17 cellular contexts compared by ENCODE assay signal in the genomic region with DNA sequence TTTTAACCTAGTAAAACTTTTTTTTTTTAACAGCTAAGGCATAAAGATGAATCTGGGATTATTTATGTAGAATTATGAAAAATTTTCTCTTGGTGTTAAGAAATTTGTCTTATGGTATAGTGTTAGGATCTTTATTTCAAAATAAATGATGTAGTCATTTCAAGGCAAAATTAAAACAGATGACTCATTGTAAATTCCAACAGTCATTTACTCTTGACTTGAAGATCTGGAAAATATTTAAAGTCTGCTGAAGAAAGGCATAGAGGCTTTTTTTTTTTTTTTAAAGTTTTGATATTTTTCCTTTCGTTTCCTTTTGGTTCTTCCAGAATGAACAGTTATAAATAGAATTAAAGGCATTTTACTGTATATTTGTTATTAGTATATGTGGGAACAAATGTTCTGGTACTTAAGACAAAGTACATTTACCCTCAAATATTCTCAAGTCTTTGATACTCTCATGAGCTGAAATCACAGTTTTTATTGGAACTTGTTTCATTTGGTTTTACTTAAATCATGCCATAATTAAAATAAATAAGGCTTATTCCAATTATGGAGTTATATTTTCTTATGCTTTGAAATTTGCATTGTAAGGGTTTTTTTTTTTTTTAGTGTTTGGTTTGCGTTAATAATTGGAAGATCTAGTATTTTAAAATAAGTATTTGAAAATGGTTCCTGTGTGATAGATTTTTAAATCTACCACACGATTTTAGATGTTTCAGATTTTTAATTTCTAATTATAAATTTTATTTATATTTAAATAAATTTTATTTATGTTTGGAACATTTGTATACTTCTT. TPM values are rescaled to one million over a fixed set of nuclear protein-coding genes. Genes with fewer than 3 reads are reported as not detected.
DNase-seq lines count a peak whose midpoint lies in the region; ATAC-seq, FAIRE-seq and TF ChIP-seq lines count a peak whose summit lies in the region.
"Had no signal": no experiment of that assay in that cellular context is flagged by ENCODE, and none has a peak within 500 bp of the region (broad histone marks: within the 10 kb centered on the region; RNA-seq: fewer than 3 reads in every experiment).

No MANE protein-coding gene starts in this region.

- peaks cover 11% of the 10 kb centered on the region for H3K4me1 ChIP-seq in SJSA1 (replicated peaks)
- H3K4me1 ChIP-seq in endothelial cell of umbilical vein (ENCODE audit: control insufficient read depth, extremely low read depth, insufficient read depth, low read length): peaks cover 5% of the 10 kb centered on the region
- H3K4me1 ChIP-seq in sigmoid colon: peaks cover 0 to 9% (median 5%) of the 10 kb centered on the region in 4 donors
- H3K4me1 ChIP-seq in thyroid gland: no peaks in the 10 kb centered on the region
- H3K4me1 ChIP-seq: uterus had no signal

- no peaks in the 10 kb centered on the region for H3K9me3 Mint-ChIP-seq in activated CD4-positive, alpha-beta memory T cell treated with anti-CD3 and anti-CD28 coated beads for 36 hours
- no peaks in the 10 kb centered on the region for H3K9me3 Mint-ChIP-seq in activated CD4-positive, alpha-beta memory T cell treated with anti-CD3 and anti-CD28 coated beads, Interleukin-2, amount 10 ng/mL, durations not matched to agents 7 days and 5 days
- H3K9me3 Mint-ChIP-seq: WTC11 had no signal

- H3K4me2 ChIP-seq in endothelial cell of umbilical vein (ENCODE audit: insufficient read depth, low read length): no peak overlapping the region

- dilution Hi-C loops in endothelial cell of umbilical vein (cut with MboI; ENCODE audit: extremely low pct_ligation_motif_present, low sequenced_read_pairs): no loop called here

- peak overlapping the region; percentile 30 for H3K27ac Mint-ChIP-seq in activated CD4-positive, alpha-beta memory T cell treated with anti-CD3 and anti-CD28 coated beads for 36 hours
- no peak overlapping the region for H3K27ac Mint-ChIP-seq in activated CD4-positive, alpha-beta memory T cell treated with anti-CD3 and anti-CD28 coated beads, Interleukin-2, amount 10 ng/mL, durations not matched to agents 7 days and 5 days
- H3K27ac Mint-ChIP-seq: WTC11 had no signal

- no peak for TF ChIP-seq POLR2A in endothelial cell of umbilical vein (IDR thresholded peaks at IDR 0.05; ENCODE audit: low read depth, low read length)
- no peak for TF ChIP-seq POLR2A in sigmoid colon (IDR thresholded peaks at IDR 0.05)
- no peak for TF ChIP-seq POLR2A in thyroid gland (IDR thresholded peaks at IDR 0.05)

- no peak for TF ChIP-seq EP300 in sigmoid colon (IDR thresholded peaks at IDR 0.05)

- H3K36me3 Mint-ChIP-seq in activated CD4-positive, alpha-beta memory T cell treated with anti-CD3 and anti-CD28 coated beads for 36 hours: peaks cover 38% of the 10 kb centered on the region
- H3K36me3 Mint-ChIP-seq in activated CD4-positive, alpha-beta memory T cell treated with anti-CD3 and anti-CD28 coated beads, Interleukin-2, amount 10 ng/mL, durations not matched to agents 7 days and 5 days (ENCODE audit: low read depth): peaks cover 37% of the 10 kb centered on the region

- 54 to 60% methylated on average over 3 of the region's 3 CpGs for WGBS in sigmoid colon, 2 donors
- 45 to 54% methylated on average over 3 of the region's 3 CpGs for WGBS in thyroid gland, 2 donors

- no peak overlapping the region for H2AFZ ChIP-seq in endothelial cell of umbilical vein (ENCODE audit: low read depth, low read length)

- CTCF ChIA-PET in activated CD4-positive, alpha-beta memory T cell treated with anti-CD3 and anti-CD28 coated beads for 36 hours (lab: Charles Lee): no interaction called here
- CTCF ChIA-PET in activated CD4-positive, alpha-beta memory T cell treated with anti-CD3 and anti-CD28 coated beads, Interleukin-2, amount 10 ng/mL, durations not matched to agents 7 days and 5 days (lab: Charles Lee): no interaction called here
- CTCF ChIA-PET in endothelial cell of umbilical vein (lab: Charles Lee): no interaction called here

- H3K9me1 ChIP-seq in endothelial cell of umbilical vein (replicated peaks; ENCODE audit: control insufficient read depth, extremely low read depth, insufficient read depth, low read length): no peaks in the 10 kb centered on the region

- H3K4me1 Mint-ChIP-seq in activated CD4-positive, alpha-beta memory T cell treated with anti-CD3 and anti-CD28 coated beads for 36 hours (ENCODE audit: low read depth): peaks cover 33% of the 10 kb centered on the region
- peaks cover 26% of the 10 kb centered on the region for H3K4me1 Mint-ChIP-seq in activated CD4-positive, alpha-beta memory T cell treated with anti-CD3 and anti-CD28 coated beads, Interleukin-2, amount 10 ng/mL, durations not matched to agents 7 days and 5 days
- H3K4me1 Mint-ChIP-seq: WTC11 had no signal

- intact Hi-C loops in activated CD4-positive, alpha-beta memory T cell treated with anti-CD3 and anti-CD28 coated beads for 36 hours (cut with micrococcal nuclease): loop anchor here (2.0 kb wide), 1 partner anchor 66 kb away; no protein-coding TSS in a partner anchor
- intact Hi-C loops in endothelial cell of umbilical vein (cut with micrococcal nuclease) (no loop called here), sigmoid colon (cut with DNase I) (no loop called here), thyroid gland (cut with DNase I) (no loop called here)

- peaks cover 51% of the 10 kb centered on the region for H3K36me3 ChIP-seq in SJSA1
- peaks cover 3 to 19% of the 10 kb centered on the region in 2 experiments for H3K36me3 ChIP-seq in endothelial cell of umbilical vein (ENCODE audit: control insufficient read depth in 2 of 2, extremely low read depth in 1 of 2, insufficient read depth in 2 of 2, low read length in 2 of 2)
- peaks cover 0 to 18% (median 2%) of the 10 kb centered on the region in 4 donors for H3K36me3 ChIP-seq in sigmoid colon
- no peaks in the 10 kb centered on the region for H3K36me3 ChIP-seq in thyroid gland
- H3K36me3 ChIP-seq: ovary had no signal

- no peak overlapping the region for H3K9ac ChIP-seq in endothelial cell of umbilical vein (replicated peaks; ENCODE audit: extremely low read depth, insufficient read depth, low read length)

- no peaks in the 10 kb centered on the region for H4K20me1 ChIP-seq in endothelial cell of umbilical vein (replicated peaks; ENCODE audit: control insufficient read depth, extremely low read depth, insufficient read depth, low read length)

- H3K27me3 ChIP-seq in SJSA1 (replicated peaks): no peaks in the 10 kb centered on the region
- H3K27me3 ChIP-seq in endothelial cell of umbilical vein (ENCODE audit: control insufficient read depth in 2 of 2, insufficient read depth in 2 of 2, low read length in 2 of 2): no peaks in the 10 kb centered on the region
- H3K27me3 ChIP-seq in sigmoid colon: no peaks in the 10 kb centered on the region
- no peaks in the 10 kb centered on the region for H3K27me3 ChIP-seq in thyroid gland
- H3K27me3 ChIP-seq: ovary, uterus had no signal

- no peaks in the 10 kb centered on the region for H3K9me3 ChIP-seq in SJSA1 (replicated peaks)
- no peaks in the 10 kb centered on the region for H3K9me3 ChIP-seq in endothelial cell of umbilical vein (replicated peaks; ENCODE audit: control insufficient read depth, insufficient read depth, low read length)
- no peaks in the 10 kb centered on the region for H3K9me3 ChIP-seq in sigmoid colon
- no peaks in the 10 kb centered on the region for H3K9me3 ChIP-seq in thyroid gland
- H3K9me3 ChIP-seq: ovary, uterus had no signal

- no peak for DNase-seq in activated CD4-positive, alpha-beta memory T cell treated with anti-CD3 and anti-CD28 coated beads for 36 hours
- no peak for DNase-seq in activated CD4-positive, alpha-beta memory T cell treated with anti-CD3 and anti-CD28 coated beads, Interleukin-2, amount 10 ng/mL, durations not matched to agents 7 days and 5 days
- DNase-seq in SJSA1 (ENCODE audit: low read depth in 1 of 2, low spot score in 2 of 2) (peak in 1 of 2 experiments; percentile 60), endothelial cell of umbilical vein (ENCODE audit: low read depth, low spot score) (peak; percentile 33), sigmoid colon (no peak), thyroid gland (no peak)
- DNase-seq: activated T-cell treated with anti-CD3 and anti-CD28 coated beads for 4 hours, DMS79 treated with DMSO at 0.1 percent for 48 hours, NCI-H1105 treated with DMSO at 0.1 percent for 48 hours, NCI-H524 treated with DMSO at 0.1 percent for 48 hours, ovary, SIG-M5, uterus had no signal

- H3K4me3 ChIP-seq in SJSA1: no peak overlapping the region
- H3K4me3 ChIP-seq in endothelial cell of umbilical vein (replicated peaks in 1 of 3; ENCODE audit: insufficient read depth in 1 of 3, low read depth in 1 of 3, low read length in 3 of 3): no peak overlapping the region
- no peak overlapping the region for H3K4me3 ChIP-seq in sigmoid colon
- no peak overlapping the region for H3K4me3 ChIP-seq in thyroid gland (replicated peaks in 1 of 3)
- H3K4me3 ChIP-seq: ovary, uterus had no signal

- no TSS peak for BruUV-seq in endothelial cell of umbilical vein (replicated peaks; lab: Mats Ljungman, UMichigan)

- TF ChIP-seq CTCF in endothelial cell of umbilical vein (IDR thresholded peaks at IDR 0.05; ENCODE audit: extremely low read depth in 1 of 2, insufficient read depth in 1 of 2, low read depth in 1 of 2, low read length in 2 of 2) (no peak), sigmoid colon (IDR thresholded peaks at IDR 0.05) (no peak), thyroid gland (IDR thresholded peaks at IDR 0.05) (no peak)

- H3K27ac ChIP-seq in SJSA1 (peak overlapping the region; percentile 56), endothelial cell of umbilical vein (ENCODE audit: insufficient read depth, low read depth, low read length) (peak overlapping the region; percentile 42), sigmoid colon (peak overlapping the region in 3 of 4 donors; percentile 22 to 47 (median 41)), thyroid gland (peak overlapping the region in 1 of 3 donors; percentile 55)
- H3K27ac ChIP-seq: epithelial cell of prostate, ovary, uterus had no signal

- no peak overlapping the region for H3K4me3 Mint-ChIP-seq in activated CD4-positive, alpha-beta memory T cell treated with anti-CD3 and anti-CD28 coated beads for 36 hours
- H3K4me3 Mint-ChIP-seq in activated CD4-positive, alpha-beta memory T cell treated with anti-CD3 and anti-CD28 coated beads, Interleukin-2, amount 10 ng/mL, durations not matched to agents 7 days and 5 days: no peak overlapping the region
- H3K4me3 Mint-ChIP-seq: WTC11 had no signal

- no peaks in the 10 kb centered on the region for H3K27me3 Mint-ChIP-seq in activated CD4-positive, alpha-beta memory T cell treated with anti-CD3 and anti-CD28 coated beads for 36 hours
- H3K27me3 Mint-ChIP-seq in activated CD4-positive, alpha-beta memory T cell treated with anti-CD3 and anti-CD28 coated beads, Interleukin-2, amount 10 ng/mL, durations not matched to agents 7 days and 5 days: no peaks in the 10 kb centered on the region

- no peak for ATAC-seq in HG03378 (IDR thresholded peaks at IDR 0.05; ENCODE audit: unreplicated experiment)
- ATAC-seq in HG02938 (IDR thresholded peaks at IDR 0.05; ENCODE audit: unreplicated experiment): no peak
- ATAC-seq: WTC11 had no signal

- POLR2A ChIA-PET in activated CD4-positive, alpha-beta memory T cell treated with anti-CD3 and anti-CD28 coated beads for 36 hours (lab: Charles Lee): interaction anchor here (0.5 to 1.6 kb wide), 4 partner anchors 29 to 247 kb away, joined by 3 to 5 read pairs (median 4); a partner anchor contains a TSS
- POLR2A ChIA-PET in activated CD4-positive, alpha-beta memory T cell treated with anti-CD3 and anti-CD28 coated beads, Interleukin-2, amount 10 ng/mL, durations not matched to agents 7 days and 5 days (lab: Charles Lee): interaction anchor here (0.8 to 1.0 kb wide), 2 partner anchors 29 to 48 kb away, joined by 3 to 4 read pairs; no protein-coding TSS in a partner anchor
- POLR2A ChIA-PET in endothelial cell of umbilical vein (lab: Charles Lee): interaction anchor here (0.6 kb wide), 1 partner anchor 49 kb away, joined by 4 read pairs; no protein-coding TSS in a partner anchor

- H3K79me2 ChIP-seq in endothelial cell of umbilical vein (ENCODE audit: control insufficient read depth, insufficient read depth, low read length): peaks cover 9% of the 10 kb centered on the region

- FAIRE-seq in endothelial cell of umbilical vein (lab: Jason Lieb, UNC): no peak

RNA-seq across cellular contexts. Expression of a gene that starts 29.9 kb away (rescaled TPM):
- total RNA-seq in activated CD4-positive, alpha-beta memory T cell treated with anti-CD3 and anti-CD28 coated beads for 36 hours: 100 to 1,000 TPM; 209 to 210 TPM
- 100 to 1,000 TPM; 146 to 150 TPM for total RNA-seq in activated CD4-positive, alpha-beta memory T cell treated with anti-CD3 and anti-CD28 coated beads, Interleukin-2, amount 10 ng/mL, durations not matched to agents 7 days and 5 days
- 176 and 177 TPM in 2 replicates for total RNA-seq in SJSA1 (2014; rRNA removed; shearing (Covaris generic))
- 181 and 183 TPM in 2 replicates for total RNA-seq in endothelial cell of umbilical vein
- 36.1 and 49.0 TPM in 2 replicates for polyA plus RNA-seq in endothelial cell of umbilical vein
- 24.0 and 30.2 TPM in 2 replicates for polyA plus RNA-seq in endothelial cell of umbilical vein (2011; cell fraction: cytosol; rRNA removed)
- polyA plus RNA-seq in endothelial cell of umbilical vein (2011; cell fraction: nucleus; rRNA removed): 222 and 298 TPM in 2 replicates
- 138 and 142 TPM in 2 replicates for polyA plus RNA-seq in endothelial cell of umbilical vein (2012)
- polyA minus RNA-seq in endothelial cell of umbilical vein: 351 and 395 TPM in 2 replicates
- polyA minus RNA-seq in endothelial cell of umbilical vein (2011; cell fraction: cytosol; rRNA and poly(A)+ RNA removed): 22.2 TPM
- 496 and 601 TPM in 2 replicates for polyA minus RNA-seq in endothelial cell of umbilical vein (2011; cell fraction: nucleus; rRNA and poly(A)+ RNA removed)
- 100 to 1,000 TPM in 2 of 4 donors, 10 to 100 TPM in 2; 87.1 to 139 (median 111) TPM for total RNA-seq in sigmoid colon
- polyA plus RNA-seq in sigmoid colon: 10 to 100 TPM; 15.0 to 27.1 (median 23.6) TPM
- 100 to 1,000 TPM; 175 to 274 (median 197) TPM for total RNA-seq in thyroid gland
